Comparison of ENCODE assay signal across 1 cellular context in genomic region chr9:99533421-99533820, GRCh38.
A peak's percentile ranks its signal among the peaks of the same experiment; 100 is the strongest.
TF ChIP-seq lines count a peak whose summit lies in the region.

No MANE protein-coding gene starts in this region.

TF ChIP-seq in IMR-90, 13 proteins besides CTCF, POLR2A, EP300 and RAD21:
- TF ChIP-seq CEBPB (IDR thresholded peaks at IDR 0.05; ENCODE audit: low read depth, low read length) (peak; percentile 60), MAFK (IDR thresholded peaks at IDR 0.05; ENCODE audit: low read depth, low read length) (no peak)
